Comparison of ENCODE assay signal across 16 cellular contexts in genomic region chr22:25668437-25668836, GRCh38.
DNase-seq lines count a peak whose midpoint lies in the region; ATAC-seq and TF ChIP-seq lines count a peak whose summit lies in the region.
"Had no signal": no experiment of that assay in that cellular context is flagged by ENCODE, and none has a peak within 500 bp of the region (broad histone marks: within the 10 kb centered on the region; RNA-seq: fewer than 3 reads in every experiment).

No MANE protein-coding gene starts in this region.

- H3K18ac ChIP-seq in IMR-90 (ENCODE audit: low read depth, low read length): no peak overlapping the region

- no peaks in the 10 kb centered on the region for H3K79me1 ChIP-seq in IMR-90 (ENCODE audit: low read depth in 1 of 2, low read length in 2 of 2)

- H3K4me1 ChIP-seq in IMR-90 (ENCODE audit: control insufficient read depth, insufficient read depth, low read length): no peaks in the 10 kb centered on the region
- H3K4me1 ChIP-seq in adrenal gland (replicated peaks in 1 of 2): peaks cover 11 to 36% of the 10 kb centered on the region in 2 donors
- peaks cover 22% of the 10 kb centered on the region for H3K4me1 ChIP-seq in upper lobe of right lung
- H3K4me1 ChIP-seq: ascending aorta had no signal

- H4K20me1 ChIP-seq in IMR-90 (ENCODE audit: insufficient read depth, low read length): no peaks in the 10 kb centered on the region

- H2AK9ac ChIP-seq in IMR-90 (replicated peaks; ENCODE audit: low read depth, low read length, poor library complexity): no peak overlapping the region

- H3K9me1 ChIP-seq in IMR-90 (ENCODE audit: insufficient read depth, low read length): no peaks in the 10 kb centered on the region

- TF ChIP-seq CTCF in IMR-90 (conservative IDR thresholded peaks at IDR 0.05; ENCODE audit: low read depth, low read length) (no peak), adrenal gland (IDR thresholded peaks at IDR 0.05) (no peak), fibroblast of villous mesenchyme (IDR thresholded peaks at IDR 0.05; ENCODE audit: insufficient read depth, low read depth, low read length) (no peak), upper lobe of right lung (IDR thresholded peaks at IDR 0.05) (no peak)

- TF ChIP-seq POLR2A in IMR-90 (IDR thresholded peaks at IDR 0.05; ENCODE audit: low read depth, low read length) (no peak), adrenal gland (IDR thresholded peaks at IDR 0.05) (no peak)

- H3K9me3 ChIP-seq in IMR-90 (ENCODE audit: control insufficient read depth, insufficient read depth, low read length): no peaks in the 10 kb centered on the region
- no peaks in the 10 kb centered on the region for H3K9me3 ChIP-seq in adrenal gland (replicated peaks in 1 of 3)
- no peaks in the 10 kb centered on the region for H3K9me3 ChIP-seq in upper lobe of right lung
- H3K9me3 ChIP-seq: ascending aorta had no signal

- WGBS in IMR-90 (ENCODE audit: extremely low coverage in 2 of 2, insufficient read length in 1 of 2), 2 experiments: no CpG with 5 or more reads among the region's 2 CpGs
- WGBS in adrenal gland, 4 donors: 16 to 25% (median 21%) methylated on average over 2 of the region's 2 CpGs

- H3K23ac ChIP-seq in IMR-90 (ENCODE audit: low read depth, low read length): no peak overlapping the region

- peaks cover 8 to 32% of the 10 kb centered on the region in 2 donors for H3K4me1 Mint-ChIP-seq in stimulated activated naive B cell treated with anti-CD40 and anti-IgM and Interleukin-4, amounts not matched to agents 10 μg/mL and 1 μg/mL and 100 μg/mL, for 72 hours
- H3K4me1 Mint-ChIP-seq: CD8-positive, alpha-beta memory T cell had no signal

- H4K8ac ChIP-seq in IMR-90 (ENCODE audit: low read depth in 2 of 2, low read length in 2 of 2): no peak overlapping the region

- no peak overlapping the region for H2BK120ac ChIP-seq in IMR-90 (ENCODE audit: low read depth, low read length)

- H3K27ac ChIP-seq in IMR-90 (ENCODE audit: insufficient read depth, low read length) (no peak overlapping the region), adrenal gland (peak overlapping the region in 1 of 5 donors; percentile 32), upper lobe of right lung (no peak overlapping the region)
- H3K27ac ChIP-seq: ascending aorta had no signal

- no peak overlapping the region for H3K4me3 Mint-ChIP-seq in stimulated activated naive B cell treated with anti-CD40 and anti-IgM and Interleukin-4, amounts not matched to agents 10 μg/mL and 1 μg/mL and 100 μg/mL, for 72 hours
- H3K4me3 Mint-ChIP-seq: CD8-positive, alpha-beta memory T cell; naive thymus-derived CD8-positive, alpha-beta T cell; stimulated activated naive CD8-positive, alpha-beta T cell treated with anti-CD3 and anti-CD28 coated beads, Interleukin-15, Interleukin-2, amounts not matched to agents 100 ng/mL and 50 ng/mL, for 24 hours had no signal

- H2AK5ac ChIP-seq in IMR-90 (ENCODE audit: low read depth, low read length): no peak overlapping the region

- H3K27ac Mint-ChIP-seq in stimulated activated naive B cell treated with anti-CD40 and anti-IgM and Interleukin-4, amounts not matched to agents 10 μg/mL and 1 μg/mL and 100 μg/mL, for 72 hours: no peak overlapping the region
- H3K27ac Mint-ChIP-seq: naive thymus-derived CD8-positive, alpha-beta T cell; stimulated activated naive CD8-positive, alpha-beta T cell treated with anti-CD3 and anti-CD28 coated beads, Interleukin-15, Interleukin-2, amounts not matched to agents 100 ng/mL and 50 ng/mL, for 24 hours had no signal

- no peak overlapping the region for H3K9ac ChIP-seq in IMR-90 (ENCODE audit: low read depth, low read length)

- no peak overlapping the region for H4K91ac ChIP-seq in IMR-90 (ENCODE audit: insufficient read depth, low read depth, low read length)

- H3K14ac ChIP-seq in IMR-90 (replicated peaks; ENCODE audit: low read depth, low read length): no peak overlapping the region

- H3K36me3 Mint-ChIP-seq in stimulated activated naive B cell treated with anti-CD40 and anti-IgM and Interleukin-4, amounts not matched to agents 10 μg/mL and 1 μg/mL and 100 μg/mL, for 72 hours: peaks cover 18 to 42% of the 10 kb centered on the region in 2 donors
- H3K36me3 Mint-ChIP-seq: CD8-positive, alpha-beta memory T cell had no signal

- H3K9me3 Mint-ChIP-seq in stimulated activated naive B cell treated with anti-CD40 and anti-IgM and Interleukin-4, amounts not matched to agents 10 μg/mL and 1 μg/mL and 100 μg/mL, for 72 hours: no peaks in the 10 kb centered on the region
- H3K9me3 Mint-ChIP-seq: CD8-positive, alpha-beta memory T cell; naive thymus-derived CD8-positive, alpha-beta T cell; stimulated activated naive CD8-positive, alpha-beta T cell treated with anti-CD3 and anti-CD28 coated beads, Interleukin-15, Interleukin-2, amounts not matched to agents 100 ng/mL and 50 ng/mL, for 24 hours had no signal

- in situ Hi-C loops in IMR-90 (cut with MboI; ENCODE audit: low sequenced_read_pairs): no loop called here

- H2BK15ac ChIP-seq in IMR-90 (ENCODE audit: low read depth, low read length): no peak overlapping the region

- no peak for TF ChIP-seq RAD21 in IMR-90 (IDR thresholded peaks at IDR 0.05; ENCODE audit: low read length)

- intact Hi-C loops in IMR-90 (cut with micrococcal nuclease) (no loop called here), adrenal gland (cut with DNase I) (no loop called here), upper lobe of right lung (cut with DNase I) (no loop called here)

- no peak overlapping the region for H2BK5ac ChIP-seq in IMR-90 (ENCODE audit: low read depth, low read length, poor library complexity, severe bottlenecking)

- ATAC-seq in IMR-90 (ENCODE audit: low read depth) (no peak), upper lobe of right lung (peak; percentile 30), GM19397 (IDR thresholded peaks at IDR 0.05; ENCODE audit: unreplicated experiment) (no peak)
- no peak for ATAC-seq in stimulated activated naive B cell treated with anti-CD40 and anti-IgM and Interleukin-4, amounts not matched to agents 10 μg/mL and 1 μg/mL and 100 μg/mL, for 72 hours (replicated peaks)
- ATAC-seq: naive thymus-derived CD8-positive, alpha-beta T cell had no signal

- H3K4me2 ChIP-seq in IMR-90 (ENCODE audit: low read depth, low read length): no peak overlapping the region

- no peaks in the 10 kb centered on the region for H3K27me3 ChIP-seq in IMR-90 (ENCODE audit: control insufficient read depth, insufficient read depth, low read length)
- no peaks in the 10 kb centered on the region for H3K27me3 ChIP-seq in adrenal gland
- H3K27me3 ChIP-seq in upper lobe of right lung: no peaks in the 10 kb centered on the region
- H3K27me3 ChIP-seq: ascending aorta had no signal

- H3K4me3 ChIP-seq in IMR-90 (ENCODE audit: insufficient read depth, low read depth, low read length): no peak overlapping the region
- no peak overlapping the region for H3K4me3 ChIP-seq in adrenal gland
- H3K4me3 ChIP-seq in fibroblast of villous mesenchyme (ENCODE audit: low read depth, low read length): no peak overlapping the region
- H3K4me3 ChIP-seq in upper lobe of right lung: no peak overlapping the region
- H3K4me3 ChIP-seq: ascending aorta had no signal

- H3K4ac ChIP-seq in IMR-90 (ENCODE audit: low read depth, low read length): no peak overlapping the region

- no peak overlapping the region for H3K56ac ChIP-seq in IMR-90 (ENCODE audit: extremely low read depth, insufficient read depth, low read length)

- dilution Hi-C loops in IMR-90 (cut with HindIII; ENCODE audit: low sequenced_read_pairs, unreplicated experiment): no loop called here

- H3K27me3 Mint-ChIP-seq in stimulated activated naive B cell treated with anti-CD40 and anti-IgM and Interleukin-4, amounts not matched to agents 10 μg/mL and 1 μg/mL and 100 μg/mL, for 72 hours: no peaks in the 10 kb centered on the region
- H3K27me3 Mint-ChIP-seq: CD8-positive, alpha-beta memory T cell; naive thymus-derived CD8-positive, alpha-beta T cell; stimulated activated naive CD8-positive, alpha-beta T cell treated with anti-CD3 and anti-CD28 coated beads, Interleukin-15, Interleukin-2, amounts not matched to agents 100 ng/mL and 50 ng/mL, for 24 hours had no signal

- no peak overlapping the region for H2BK20ac ChIP-seq in IMR-90 (ENCODE audit: low read depth, low read length)

- H4K5ac ChIP-seq in IMR-90 (ENCODE audit: low read depth, low read length): no peak overlapping the region

- no TSS peak for BruUV-seq in IMR-90 (replicated peaks; lab: Mats Ljungman, UMichigan)

- DNase-seq in IMR-90: peak; percentile 52
- peak; percentile 33 to 75 (median 69) for DNase-seq in adrenal gland
- peak; percentile 56 for DNase-seq in fibroblast of villous mesenchyme (ENCODE audit: low read depth)
- no peak for DNase-seq in upper lobe of right lung
- DNase-seq in stimulated activated naive B cell treated with anti-CD40 and anti-IgM and Interleukin-4, amounts not matched to agents 10 μg/mL and 1 μg/mL and 100 μg/mL, for 72 hours: no peak
- no peak for DNase-seq in RPMI8226
- DNase-seq: CD8-positive, alpha-beta memory T cell; effector memory CD4-positive, alpha-beta T cell; H7; MV-4-11; naive thymus-derived CD8-positive, alpha-beta T cell; NCI-H226; OCI-M1 had no signal

- POLR2A ChIA-PET in IMR-90 (lab: Charles Lee; ENCODE audit: unreplicated experiment): no interaction called here

- H2AFZ ChIP-seq in IMR-90 (replicated peaks; ENCODE audit: low read length, poor library complexity): no peak overlapping the region

- CTCF ChIA-PET in IMR-90 (lab: Yijun Ruan, JAX): no interaction called here

- H3K36me3 ChIP-seq in IMR-90 (ENCODE audit: control insufficient read depth, insufficient read depth, low read length) (no peaks in the 10 kb centered on the region), adrenal gland (replicated peaks in 1 of 2) (no peaks in the 10 kb centered on the region), upper lobe of right lung (no peaks in the 10 kb centered on the region)
- H3K36me3 ChIP-seq: ascending aorta had no signal

TF ChIP-seq in IMR-90, 13 proteins besides CTCF, POLR2A, EP300 and RAD21 (continues in another document):
- TF ChIP-seq FOS (IDR thresholded peaks at IDR 0.05; ENCODE audit: low read depth, low read length): no peak
- TF ChIP-seq NFE2L2 (IDR thresholded peaks at IDR 0.05; ENCODE audit: low read depth, low read length): no peak
- no peak for TF ChIP-seq RCOR1 (IDR thresholded peaks at IDR 0.05; ENCODE audit: insufficient replicate concordance, low read length)
- TF ChIP-seq MXI1 (IDR thresholded peaks at IDR 0.05; ENCODE audit: borderline replicate concordance, low read depth, low read length): no peak
- TF ChIP-seq CHD1 (IDR thresholded peaks at IDR 0.05; ENCODE audit: low read depth, low read length): no peak
- TF ChIP-seq CEBPB (IDR thresholded peaks at IDR 0.05; ENCODE audit: low read depth, low read length): no peak
- no peak for TF ChIP-seq SMC3 (IDR thresholded peaks at IDR 0.05; ENCODE audit: low read depth, low read length)

Comparison
In these comparisons a context has a peak if more than half of its experiments do, and no peak if none do; other contexts are left out.
1. DNase-seq: peak in IMR-90 (single experiment), adrenal gland (7 of 7) and fibroblast of villous mesenchyme (single experiment); none in upper lobe of right lung (single experiment), stimulated activated naive B cell treated with anti-CD40 and anti-IgM and Interleukin-4, amounts not matched to agents 10 μg/mL and 1 μg/mL and 100 μg/mL, for 72 hours (single experiment) and RPMI8226 (single experiment).